In the genomic region with DNA sequence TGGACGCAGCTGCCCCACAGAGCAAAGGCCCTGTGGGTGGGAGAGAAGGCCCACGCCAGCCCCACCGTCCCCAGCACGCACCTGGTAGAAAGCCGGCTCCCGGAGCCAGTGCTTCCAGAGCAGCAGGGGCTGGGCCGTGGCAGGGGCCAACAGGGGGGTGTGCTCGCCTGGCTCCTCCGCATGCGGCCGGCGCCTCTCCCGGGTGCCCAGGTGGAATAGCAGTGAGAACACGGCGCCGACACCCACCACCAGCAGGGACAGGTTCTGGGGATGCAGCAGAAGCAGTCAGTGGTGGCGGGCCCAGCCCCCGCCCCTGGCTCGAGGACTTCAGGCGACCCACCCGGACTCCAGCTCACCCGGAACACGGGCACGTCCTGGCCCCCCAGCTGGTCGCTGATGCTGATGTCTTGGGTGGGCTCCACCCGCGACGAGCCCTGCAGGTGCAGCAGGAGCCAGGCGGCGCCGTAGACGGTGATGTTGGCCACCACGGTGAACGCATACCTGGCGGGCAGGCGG, we compare ENCODE assay signal across 1 cellular context.
TF ChIP-seq lines count a peak whose summit lies in the region.

No MANE protein-coding gene starts in this region.

TF ChIP-seq in H1, 55 proteins besides CTCF, POLR2A, EP300 and RAD21:
- TF ChIP-seq CREB1 (IDR thresholded peaks at IDR 0.05): no peak
